ENCODE assay signal across 1 cellular context in the genomic region with DNA sequence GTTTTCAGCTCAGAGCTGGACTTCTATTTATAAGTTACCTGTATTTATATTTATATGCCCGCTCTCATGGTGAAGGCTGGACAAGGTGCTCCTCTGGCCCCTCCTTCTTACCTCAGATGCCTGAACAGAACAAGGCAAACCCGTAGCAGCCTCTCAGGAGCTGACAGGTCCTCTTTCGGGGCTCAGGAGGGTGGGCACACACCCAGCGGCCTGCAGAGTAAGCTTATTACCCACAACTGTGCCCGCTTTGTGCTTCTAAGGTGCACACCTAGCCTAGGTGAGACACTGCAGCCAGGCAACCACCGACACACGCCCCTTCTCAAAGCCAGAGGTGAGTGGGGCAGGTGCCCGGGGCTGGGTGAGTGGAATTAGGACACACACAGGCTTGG.
TF ChIP-seq lines count a peak whose summit lies in the region.

No MANE protein-coding gene starts in this region.

TF ChIP-seq in WTC11, 78 proteins besides CTCF, POLR2A, EP300 and RAD21 (continued from another document):
- TF ChIP-seq, protein P1, sequence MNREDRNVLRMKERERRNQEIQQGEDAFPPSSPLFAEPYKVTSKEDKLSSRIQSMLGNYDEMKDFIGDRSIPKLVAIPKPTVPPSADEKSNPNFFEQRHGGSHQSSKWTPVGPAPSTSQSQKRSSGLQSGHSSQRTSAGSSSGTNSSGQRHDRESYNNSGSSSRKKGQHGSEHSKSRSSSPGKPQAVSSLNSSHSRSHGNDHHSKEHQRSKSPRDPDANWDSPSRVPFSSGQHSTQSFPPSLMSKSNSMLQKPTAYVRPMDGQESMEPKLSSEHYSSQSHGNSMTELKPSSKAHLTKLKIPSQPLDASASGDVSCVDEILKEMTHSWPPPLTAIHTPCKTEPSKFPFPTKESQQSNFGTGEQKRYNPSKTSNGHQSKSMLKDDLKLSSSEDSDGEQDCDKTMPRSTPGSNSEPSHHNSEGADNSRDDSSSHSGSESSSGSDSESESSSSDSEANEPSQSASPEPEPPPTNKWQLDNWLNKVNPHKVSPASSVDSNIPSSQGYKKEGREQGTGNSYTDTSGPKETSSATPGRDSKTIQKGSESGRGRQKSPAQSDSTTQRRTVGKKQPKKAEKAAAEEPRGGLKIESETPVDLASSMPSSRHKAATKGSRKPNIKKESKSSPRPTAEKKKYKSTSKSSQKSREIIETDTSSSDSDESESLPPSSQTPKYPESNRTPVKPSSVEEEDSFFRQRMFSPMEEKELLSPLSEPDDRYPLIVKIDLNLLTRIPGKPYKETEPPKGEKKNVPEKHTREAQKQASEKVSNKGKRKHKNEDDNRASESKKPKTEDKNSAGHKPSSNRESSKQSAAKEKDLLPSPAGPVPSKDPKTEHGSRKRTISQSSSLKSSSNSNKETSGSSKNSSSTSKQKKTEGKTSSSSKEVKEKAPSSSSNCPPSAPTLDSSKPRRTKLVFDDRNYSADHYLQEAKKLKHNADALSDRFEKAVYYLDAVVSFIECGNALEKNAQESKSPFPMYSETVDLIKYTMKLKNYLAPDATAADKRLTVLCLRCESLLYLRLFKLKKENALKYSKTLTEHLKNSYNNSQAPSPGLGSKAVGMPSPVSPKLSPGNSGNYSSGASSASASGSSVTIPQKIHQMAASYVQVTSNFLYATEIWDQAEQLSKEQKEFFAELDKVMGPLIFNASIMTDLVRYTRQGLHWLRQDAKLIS (CRISPR knock-in tag; IDR thresholded peaks at IDR 0.05; ENCODE audit: borderline replicate concordance): no peak
- TF ChIP-seq GRHL2 (CRISPR knock-in tag; IDR thresholded peaks at IDR 0.05; ENCODE audit: insufficient replicate concordance, severe bottlenecking): no peak
- no peak for TF ChIP-seq SOX15 (CRISPR knock-in tag; IDR thresholded peaks at IDR 0.05)
- TF ChIP-seq, protein P2, sequence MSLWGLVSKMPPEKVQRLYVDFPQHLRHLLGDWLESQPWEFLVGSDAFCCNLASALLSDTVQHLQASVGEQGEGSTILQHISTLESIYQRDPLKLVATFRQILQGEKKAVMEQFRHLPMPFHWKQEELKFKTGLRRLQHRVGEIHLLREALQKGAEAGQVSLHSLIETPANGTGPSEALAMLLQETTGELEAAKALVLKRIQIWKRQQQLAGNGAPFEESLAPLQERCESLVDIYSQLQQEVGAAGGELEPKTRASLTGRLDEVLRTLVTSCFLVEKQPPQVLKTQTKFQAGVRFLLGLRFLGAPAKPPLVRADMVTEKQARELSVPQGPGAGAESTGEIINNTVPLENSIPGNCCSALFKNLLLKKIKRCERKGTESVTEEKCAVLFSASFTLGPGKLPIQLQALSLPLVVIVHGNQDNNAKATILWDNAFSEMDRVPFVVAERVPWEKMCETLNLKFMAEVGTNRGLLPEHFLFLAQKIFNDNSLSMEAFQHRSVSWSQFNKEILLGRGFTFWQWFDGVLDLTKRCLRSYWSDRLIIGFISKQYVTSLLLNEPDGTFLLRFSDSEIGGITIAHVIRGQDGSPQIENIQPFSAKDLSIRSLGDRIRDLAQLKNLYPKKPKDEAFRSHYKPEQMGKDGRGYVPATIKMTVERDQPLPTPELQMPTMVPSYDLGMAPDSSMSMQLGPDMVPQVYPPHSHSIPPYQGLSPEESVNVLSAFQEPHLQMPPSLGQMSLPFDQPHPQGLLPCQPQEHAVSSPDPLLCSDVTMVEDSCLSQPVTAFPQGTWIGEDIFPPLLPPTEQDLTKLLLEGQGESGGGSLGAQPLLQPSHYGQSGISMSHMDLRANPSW (CRISPR knock-in tag; conservative IDR thresholded peaks at IDR 0.05; ENCODE audit: low read depth): no peak
- TF ChIP-seq MXD4 (CRISPR knock-in tag; IDR thresholded peaks at IDR 0.05; ENCODE audit: borderline replicate concordance): no peak
- TF ChIP-seq, protein P3, sequence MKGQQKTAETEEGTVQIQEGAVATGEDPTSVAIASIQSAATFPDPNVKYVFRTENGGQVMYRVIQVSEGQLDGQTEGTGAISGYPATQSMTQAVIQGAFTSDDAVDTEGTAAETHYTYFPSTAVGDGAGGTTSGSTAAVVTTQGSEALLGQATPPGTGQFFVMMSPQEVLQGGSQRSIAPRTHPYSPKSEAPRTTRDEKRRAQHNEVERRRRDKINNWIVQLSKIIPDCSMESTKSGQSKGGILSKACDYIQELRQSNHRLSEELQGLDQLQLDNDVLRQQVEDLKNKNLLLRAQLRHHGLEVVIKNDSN (CRISPR knock-in tag; IDR thresholded peaks at IDR 0.05): no peak
- no peak for TF ChIP-seq EMX1 (CRISPR knock-in tag; IDR thresholded peaks at IDR 0.05)
- TF ChIP-seq PRRX2 (CRISPR knock-in tag; IDR thresholded peaks at IDR 0.05): no peak
- TF ChIP-seq, protein P4, sequence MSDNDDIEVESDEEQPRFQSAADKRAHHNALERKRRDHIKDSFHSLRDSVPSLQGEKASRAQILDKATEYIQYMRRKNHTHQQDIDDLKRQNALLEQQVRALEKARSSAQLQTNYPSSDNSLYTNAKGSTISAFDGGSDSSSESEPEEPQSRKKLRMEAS (CRISPR knock-in tag; IDR thresholded peaks at IDR 0.05): no peak
- TF ChIP-seq, protein P5, sequence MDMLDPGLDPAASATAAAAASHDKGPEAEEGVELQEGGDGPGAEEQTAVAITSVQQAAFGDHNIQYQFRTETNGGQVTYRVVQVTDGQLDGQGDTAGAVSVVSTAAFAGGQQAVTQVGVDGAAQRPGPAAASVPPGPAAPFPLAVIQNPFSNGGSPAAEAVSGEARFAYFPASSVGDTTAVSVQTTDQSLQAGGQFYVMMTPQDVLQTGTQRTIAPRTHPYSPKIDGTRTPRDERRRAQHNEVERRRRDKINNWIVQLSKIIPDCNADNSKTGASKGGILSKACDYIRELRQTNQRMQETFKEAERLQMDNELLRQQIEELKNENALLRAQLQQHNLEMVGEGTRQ (CRISPR knock-in tag; IDR thresholded peaks at IDR 0.05): no peak
- TF ChIP-seq TCF7 (CRISPR knock-in tag; IDR thresholded peaks at IDR 0.05; ENCODE audit: low read depth): no peak
- TF ChIP-seq RORB (CRISPR knock-in tag; IDR thresholded peaks at IDR 0.05): no peak
- TF ChIP-seq NR2C2 (CRISPR knock-in tag; IDR thresholded peaks at IDR 0.05): no peak
